ENCODE assay signal across 11 cellular contexts in the genomic region with DNA sequence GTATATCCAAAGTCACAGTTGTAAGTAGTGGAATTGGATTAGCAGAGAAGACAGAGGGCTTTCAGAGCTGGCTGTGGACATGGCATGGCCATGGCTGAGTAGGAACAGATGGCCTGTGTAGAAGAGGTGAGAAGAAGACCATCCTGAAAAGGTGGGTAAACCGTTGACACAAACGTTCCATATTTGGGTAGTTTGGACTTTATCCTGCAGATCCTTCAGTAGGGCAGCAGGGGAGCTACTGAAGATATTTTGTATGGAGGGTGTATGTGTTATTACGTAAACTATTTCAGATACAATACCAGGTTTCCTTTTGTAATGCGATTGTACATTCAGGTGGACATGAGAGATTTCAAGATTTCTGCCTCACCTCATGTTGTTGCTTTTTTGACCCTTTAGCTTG. TPM values are rescaled to one million over a fixed set of nuclear protein-coding genes. Genes with fewer than 3 reads are reported as not detected.
DNase-seq lines count a peak whose midpoint lies in the region; ATAC-seq and TF ChIP-seq lines count a peak whose summit lies in the region.
"Had no signal": no experiment of that assay in that cellular context is flagged by ENCODE, and none has a peak within 500 bp of the region (broad histone marks: within the 10 kb centered on the region; RNA-seq: fewer than 3 reads in every experiment).

No MANE protein-coding gene starts in this region.

- H3K27me3 ChIP-seq in left ventricle myocardium inferior (ENCODE audit: low read depth) (no peaks in the 10 kb centered on the region), right cardiac atrium (ENCODE audit: control insufficient read depth, insufficient read depth) (no peaks in the 10 kb centered on the region), transverse colon (no peaks in the 10 kb centered on the region)

- peak overlapping the region; percentile 95 for H3K27ac ChIP-seq in left ventricle myocardium inferior (replicated peaks)
- no peak overlapping the region for H3K27ac ChIP-seq in right cardiac atrium (ENCODE audit: low read length)
- H3K27ac ChIP-seq in VCaP = peak overlapping the region; percentile 89; the same call in 1 of the 2 replicates
- peak overlapping the region in 3 of 4 donors; percentile 92 to 96 (median 96) for H3K27ac ChIP-seq in transverse colon

- no peak for TF ChIP-seq POLR2A in transverse colon (IDR thresholded peaks at IDR 0.05)

- H3K4me1 ChIP-seq in left ventricle myocardium inferior (peaks cover 68% of the 10 kb centered on the region), right cardiac atrium (ENCODE audit: control insufficient read depth, insufficient read depth, low read length) (peaks cover 1% of the 10 kb centered on the region), transverse colon (peaks cover 6 to 44% (median 28%) of the 10 kb centered on the region in 4 donors)

- intact Hi-C loops in left ventricle myocardium inferior (cut with micrococcal nuclease) (no loop called here), right cardiac atrium (cut with DNase I) (no loop called here), transverse colon (cut with DNase I; ENCODE audit: low total_unique reads) (no loop called here)

- WGBS in right cardiac atrium = 53% methylated on average over 4 of the region's 4 CpGs
- 55 to 60% methylated on average over 1 to 4 of the region's 4 CpGs for whole genome bisulfite sequencing in transverse colon (ENCODE audit: low coverage in 1 of 2), 2 donors

- no peaks in the 10 kb centered on the region for H3K9me3 ChIP-seq in left ventricle myocardium inferior (replicated peaks)
- H3K9me3 ChIP-seq in right cardiac atrium (ENCODE audit: control insufficient read depth, low read length) = no peaks in the 10 kb centered on the region
- H3K9me3 ChIP-seq in transverse colon = no peaks in the 10 kb centered on the region

- H3K4me3 ChIP-seq in left ventricle myocardium inferior (peak overlapping the region; percentile 85), right cardiac atrium (ENCODE audit: low read length) (no peak overlapping the region), foreskin fibroblast (ENCODE audit: low read depth in 1 of 2, low read length in 2 of 2) (peak overlapping the region; percentile 64 to 90), transverse colon (no peak overlapping the region)

- no peak for ATAC-seq in right cardiac atrium
- no peak for ATAC-seq in omental fat pad (ENCODE audit: low FRiP score)

- no peak for DNase-seq in left ventricle myocardium inferior
- DNase-seq in right cardiac atrium = no peak
- DNase-seq in foreskin fibroblast = no peak
- DNase-seq in transverse colon = no peak
- no peak for DNase-seq in omental fat pad (ENCODE audit: low spot score)
- no peak for DNase-seq in SK-N-DZ (ENCODE audit: low spot score)
- DNase-seq in NCI-H2029 (lab: John Stamatoyannopoulos, UW) = no peak
- DNase-seq: GF-D8, NCI-H748 treated with DMSO at 0.1 percent for 48 hours had no signal

- no peak for TF ChIP-seq EP300 in transverse colon (IDR thresholded peaks at IDR 0.05; ENCODE audit: low read depth)

- H3K36me3 ChIP-seq in left ventricle myocardium inferior (peaks cover 29% of the 10 kb centered on the region), transverse colon (peaks cover 0 to 21% (median 6%) of the 10 kb centered on the region in 4 donors)

- TF ChIP-seq CTCF in left ventricle myocardium inferior (IDR thresholded peaks at IDR 0.05; ENCODE audit: borderline replicate concordance) (no peak), VCaP (conservative IDR thresholded peaks at IDR 0.05) (no peak), foreskin fibroblast (IDR thresholded peaks at IDR 0.05; ENCODE audit: low read depth, low read length) (no peak), transverse colon (IDR thresholded peaks at IDR 0.05) (no peak), omental fat pad (IDR thresholded peaks at IDR 0.05) (no peak)

- in situ Hi-C loops in transverse colon (cut with MboI; ENCODE audit: low pct_ligation_motif_present in 1 of 4, low pct_unique_long_range_greater_than_20kb in 1 of 4, low sequenced_read_pairs in 3 of 4) = no loop called here

RNA-seq across cellular contexts. Expression of gene UTP11, which starts 1.6 kb away (rescaled TPM):
- total RNA-seq in left ventricle myocardium inferior = 39.6 TPM
- 10 to 100 TPM; 25.5 to 31.9 (median 30.0) TPM for total RNA-seq in right cardiac atrium
- 34.5 TPM for polyA plus RNA-seq in right cardiac atrium
- total RNA-seq in transverse colon = 10 to 100 TPM in 2 of 4 donors, 1 to 10 TPM in 2; 3.2 to 22.2 (median 15.3) TPM
- 10 to 100 TPM; 25.1 to 55.2 (median 30.4) TPM for total RNA-seq in omental fat pad
- polyA plus RNA-seq in SK-N-DZ (2014; cell fraction: cytosol; rRNA removed) = 95.0 and 95.5 TPM in 2 replicates
- polyA plus RNA-seq in SK-N-DZ (2014; cell fraction: nucleus; rRNA removed) = 36.9 and 51.2 TPM in 2 replicates

RNA-seq across cellular contexts. Expression of gene FHL3, which starts 8.9 kb away (rescaled TPM):
- total RNA-seq in left ventricle myocardium inferior (15.8 TPM), right cardiac atrium (10 to 100 TPM in 1 of 4 donors, 1 to 10 TPM in 3; 8.1 to 15.6 (median 9.1) TPM), transverse colon (10 to 100 TPM in 3 of 4 donors, 1 to 10 TPM in 1; 3.0 to 19.1 (median 12.2) TPM), omental fat pad (10 to 100 TPM in 3 of 4 donors, 1 to 10 TPM in 1; 9.2 to 27.6 (median 16.4) TPM)
- 9.7 TPM for polyA plus RNA-seq in right cardiac atrium
- polyA plus RNA-seq in SK-N-DZ (2014; cell fraction: cytosol; rRNA removed) = 8.5 and 9.1 TPM in 2 replicates
- polyA plus RNA-seq in SK-N-DZ (2014; cell fraction: nucleus; rRNA removed) = 8.7 and 10.1 TPM in 2 replicates

RNA-seq across cellular contexts. Expression of gene SF3A3, which starts 24.3 kb away (rescaled TPM):
- total RNA-seq in left ventricle myocardium inferior (29.5 TPM), right cardiac atrium (10 to 100 TPM; 25.2 to 34.1 (median 31.0) TPM), transverse colon (10 to 100 TPM; 17.7 to 55.0 (median 39.5) TPM), omental fat pad (10 to 100 TPM; 37.0 to 76.6 (median 50.4) TPM)
- 14.4 TPM for polyA plus RNA-seq in right cardiac atrium
- polyA plus RNA-seq in SK-N-DZ (2014; cell fraction: cytosol; rRNA removed) = 104 and 138 TPM in 2 replicates
- polyA plus RNA-seq in SK-N-DZ (2014; cell fraction: nucleus; rRNA removed) = 89.0 and 153 TPM in 2 replicates

RNA-seq across cellular contexts. Expression of gene POU3F1, which starts 32.4 kb away (rescaled TPM):
- total RNA-seq in left ventricle myocardium inferior (0.11 TPM), right cardiac atrium (under 1 TPM in 3 of 4 donors, not detected in 1; 0.09 to 0.17 (median 0.17) TPM), transverse colon (not detected), omental fat pad (under 1 TPM in 1 of 4 donors, not detected in 3; 0.19 TPM)
- polyA plus RNA-seq in right cardiac atrium = 0.07 TPM
- polyA plus RNA-seq in SK-N-DZ (2014; cell fraction: cytosol; rRNA removed) = 0.96 and 1.3 TPM in 2 replicates
- polyA plus RNA-seq in SK-N-DZ (2014; cell fraction: nucleus; rRNA removed) = 0.52 and 0.62 TPM in 2 replicates
- total RNA-seq: glomerular endothelial cell had no signal

Comparison
In these comparisons a context has a peak if more than half of its experiments do, and no peak if none do; other contexts are left out.
1. H3K4me3 ChIP-seq: peak in left ventricle myocardium inferior (single experiment) and foreskin fibroblast (2 of 2); none in right cardiac atrium (single experiment) and transverse colon (0 of 4).